Comparison of ENCODE assay signal across 8 cellular contexts in genomic region chr9:33143241-33143642, GRCh38. TPM values are rescaled to one million over a fixed set of nuclear protein-coding genes. Genes with fewer than 3 reads are reported as not detected.
DNase-seq lines count a peak whose midpoint lies in the region; ATAC-seq and TF ChIP-seq lines count a peak whose summit lies in the region.
"Had no signal": no experiment of that assay in that cellular context is flagged by ENCODE, and none has a peak within 500 bp of the region (broad histone marks: within the 10 kb centered on the region; RNA-seq: fewer than 3 reads in every experiment).

No MANE protein-coding gene starts in this region.

- H3F3A ChIP-seq in smooth muscle cell (ENCODE audit: low read depth) = peaks cover 7% of the 10 kb centered on the region

- 55% methylated on average over 2 of the region's 2 CpGs for WGBS in smooth muscle cell (ENCODE audit: low lambda C conversion rate)

- H3K27me3 Mint-ChIP-seq in endothelial cell (ENCODE audit: unreplicated experiment) = peaks cover 11% of the 10 kb centered on the region
- no peaks in the 10 kb centered on the region for H3K27me3 Mint-ChIP-seq in MCF 10A (ENCODE audit: insufficient read depth, unreplicated experiment)

- H3K9me3 ChIP-seq in smooth muscle cell (replicated peaks; ENCODE audit: low read depth) = no peaks in the 10 kb centered on the region
- H3K9me3 ChIP-seq: ovary had no signal

- H3K9ac ChIP-seq in smooth muscle cell (ENCODE audit: low read depth) = no peak overlapping the region

- H3K36me3 Mint-ChIP-seq in endothelial cell (ENCODE audit: low read depth, unreplicated experiment) (peaks cover 4% of the 10 kb centered on the region), MCF 10A (ENCODE audit: insufficient read depth, unreplicated experiment) (peaks cover 73% of the 10 kb centered on the region)

- intact Hi-C loops in left ventricle myocardium superior (cut with micrococcal nuclease) = no loop called here
- intact Hi-C loops in MCF 10A (cut with micrococcal nuclease) = no loop called here

- peaks cover 100% of the 10 kb centered on the region for H4K20me1 ChIP-seq in smooth muscle cell (ENCODE audit: low read depth)

- no peaks in the 10 kb centered on the region for H3K36me3 ChIP-seq in smooth muscle cell (ENCODE audit: low read depth)
- H3K36me3 ChIP-seq: ovary had no signal

- TF ChIP-seq CTCF in endothelial cell (IDR thresholded peaks at IDR 0.05; ENCODE audit: unreplicated experiment) = no peak
- TF ChIP-seq CTCF in smooth muscle cell (IDR thresholded peaks at IDR 0.05; ENCODE audit: borderline replicate concordance, insufficient read depth, poor library complexity, severe bottlenecking) = no peak
- no peak for TF ChIP-seq CTCF in MCF 10A (IDR thresholded peaks at IDR 0.05; ENCODE audit: unreplicated experiment)

- no peak for ATAC-seq in left ventricle myocardium superior

- H3K4me1 ChIP-seq in smooth muscle cell (ENCODE audit: low read depth) = peaks cover 9% of the 10 kb centered on the region

- peak overlapping the region; percentile 1 for H3K4me2 ChIP-seq in smooth muscle cell

- no peaks in the 10 kb centered on the region for H3K27me3 ChIP-seq in smooth muscle cell (ENCODE audit: low read depth)
- H3K27me3 ChIP-seq: ovary had no signal

- POLR2A ChIA-PET in MCF 10A (lab: Yijun Ruan, JAX) = interaction anchor here (0.7 to 11.2 kb wide), 7 partner anchors 8 to 230 kb away, joined by 3 to 67 read pairs (median 4); no protein-coding TSS in a partner anchor

- no peak overlapping the region for H3K27ac Mint-ChIP-seq in endothelial cell (ENCODE audit: unreplicated experiment)
- no peak overlapping the region for H3K27ac Mint-ChIP-seq in MCF 10A (ENCODE audit: low read depth, unreplicated experiment)

- H2AFZ ChIP-seq in smooth muscle cell (ENCODE audit: low read depth) = no peak overlapping the region

- H3K4me1 Mint-ChIP-seq in endothelial cell (ENCODE audit: unreplicated experiment) (peaks cover 62% of the 10 kb centered on the region), MCF 10A (ENCODE audit: insufficient read depth, unreplicated experiment) (peaks cover 33% of the 10 kb centered on the region)

- H3K4me3 Mint-ChIP-seq in endothelial cell (ENCODE audit: unreplicated experiment) (peak overlapping the region; percentile 25), MCF 10A (ENCODE audit: unreplicated experiment) (no peak overlapping the region)

- peaks cover 100% of the 10 kb centered on the region for H3K79me2 ChIP-seq in smooth muscle cell (ENCODE audit: low read depth)

- DNase-seq in GM03348 (ENCODE audit: low spot score) (peak; percentile 48), MV-4-11 (lab: John Stamatoyannopoulos, UW) (peak; percentile 88), endothelial cell (ENCODE audit: low spot score) (no peak), smooth muscle cell (lab: John Stamatoyannopoulos, UW; ENCODE audit: unreplicated experiment) (no peak), left ventricle myocardium superior (no peak), MCF 10A (ENCODE audit: unreplicated experiment) (no peak), SK-N-DZ (ENCODE audit: low spot score) (no peak)

- no peak overlapping the region for H3K4me3 ChIP-seq in smooth muscle cell
- H3K4me3 ChIP-seq: ovary had no signal

- BruUV-seq in MCF 10A (replicated peaks; lab: Mats Ljungman, UMichigan) = no TSS peak

- H3K27ac ChIP-seq in smooth muscle cell (ENCODE audit: low read depth) = peak overlapping the region; percentile 41
- H3K27ac ChIP-seq: ovary had no signal

- no peaks in the 10 kb centered on the region for H3K9me3 Mint-ChIP-seq in endothelial cell (ENCODE audit: unreplicated experiment)
- no peaks in the 10 kb centered on the region for H3K9me3 Mint-ChIP-seq in MCF 10A (ENCODE audit: unreplicated experiment)

- CTCF ChIA-PET in MCF 10A (lab: Yijun Ruan, JAX) = interaction anchor here (0.6 to 1.1 kb wide), 6 partner anchors 8 to 361 kb away, joined by 3 to 5 read pairs (median 4); no protein-coding TSS in a partner anchor

RNA-seq across cellular contexts. Expression of gene B4GALT1, which starts 23.9 kb away (rescaled TPM):
- total RNA-seq in endothelial cell (ENCODE audit: unreplicated experiment) = 86.7 TPM
- total RNA-seq in smooth muscle cell = 46.9 and 56.3 TPM in 2 replicates
- polyA plus RNA-seq in smooth muscle cell = 49.2 and 49.3 TPM in 2 replicates
- 42.5 TPM for total RNA-seq in left ventricle myocardium superior
- 155 and 184 TPM in 2 replicates for total RNA-seq in MCF 10A (2022)
- polyA plus RNA-seq in SK-N-DZ (2014; cell fraction: cytosol; rRNA removed) = 2.3 and 2.7 TPM in 2 replicates
- polyA plus RNA-seq in SK-N-DZ (2014; cell fraction: nucleus; rRNA removed) = 1.3 and 2.3 TPM in 2 replicates

Comparison
In these comparisons a context has a peak if more than half of its experiments do, and no peak if none do; other contexts are left out.
1. DNase-seq: peak in GM03348 (single experiment) and MV-4-11 (single experiment); none in endothelial cell (single experiment), smooth muscle cell (single experiment), left ventricle myocardium superior (single experiment), MCF 10A (single experiment) and SK-N-DZ (single experiment).